Comparison of ENCODE assay signal across 1 cellular context in the genomic region with DNA sequence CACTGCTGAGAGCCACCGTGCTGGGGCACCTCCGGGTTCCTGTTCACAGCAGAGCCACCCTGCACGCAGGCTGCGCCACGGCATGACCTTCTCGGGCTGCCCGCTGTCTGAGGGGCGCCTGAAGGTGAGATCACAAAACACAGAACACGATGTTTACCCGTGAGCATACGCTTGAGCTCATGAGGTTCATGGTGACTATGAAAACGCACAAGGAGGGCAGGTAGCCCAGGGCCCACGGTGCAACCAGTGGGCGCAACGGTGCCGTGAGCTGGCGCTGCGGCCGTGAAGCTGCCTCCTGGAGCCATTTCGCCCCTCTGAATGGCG.
TF ChIP-seq lines count a peak whose summit lies in the region.

No MANE protein-coding gene starts in this region.

TF ChIP-seq in H1, 55 proteins besides CTCF, POLR2A, EP300 and RAD21 (continued from another document):
- TF ChIP-seq SP1 (IDR thresholded peaks at IDR 0.05; ENCODE audit: low read depth, low read length), result no peak
- TF ChIP-seq, protein P1, sequence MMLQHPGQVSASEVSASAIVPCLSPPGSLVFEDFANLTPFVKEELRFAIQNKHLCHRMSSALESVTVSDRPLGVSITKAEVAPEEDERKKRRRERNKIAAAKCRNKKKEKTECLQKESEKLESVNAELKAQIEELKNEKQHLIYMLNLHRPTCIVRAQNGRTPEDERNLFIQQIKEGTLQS (IDR thresholded peaks at IDR 0.05; ENCODE audit: insufficient read depth, low read depth, low read length), result no peak
